In the genomic region with DNA sequence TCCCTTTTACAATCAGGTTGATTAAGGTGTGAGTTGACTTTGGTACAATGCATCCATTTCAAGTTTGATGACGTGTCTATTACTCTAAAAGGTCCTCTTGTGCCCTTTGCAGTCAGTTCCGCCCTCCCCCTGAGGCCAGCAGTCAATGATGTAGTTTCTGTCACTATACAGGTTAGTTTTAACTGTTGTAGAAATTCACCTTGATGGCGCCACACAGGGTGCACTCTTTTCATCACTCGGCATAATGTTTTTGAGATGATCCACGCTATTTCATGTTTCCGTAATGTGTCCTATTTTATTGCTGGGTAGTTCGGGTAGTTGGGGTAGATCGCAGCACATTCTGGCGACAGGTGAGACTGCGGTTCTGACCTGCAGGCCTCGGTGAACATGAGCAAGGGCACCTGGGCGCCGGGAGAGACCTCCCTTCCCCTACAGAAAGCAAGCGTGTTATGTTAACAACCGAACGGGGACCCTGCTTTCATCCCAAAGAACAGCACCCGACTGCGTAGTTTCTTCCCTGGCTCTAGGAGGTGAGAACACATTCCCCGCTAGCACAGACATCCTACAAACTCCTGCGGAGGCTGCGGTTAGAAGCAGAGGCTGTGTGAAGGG, we compare ENCODE assay signal across 8 cellular contexts.
DNase-seq lines count a peak whose midpoint lies in the region; ATAC-seq and TF ChIP-seq lines count a peak whose summit lies in the region.
"Not testable (repeated sequence)": the region's sequence is repeated elsewhere in the genome, so short reads cannot be mapped to it uniquely, and the experiment has no call there.

No MANE protein-coding gene starts in this region.

- not testable (repeated sequence) for H3K36me3 ChIP-seq in mucosa of stomach (ENCODE audit: control insufficient read depth, insufficient read depth, low read length)

- peak overlapping the region; percentile 89 for H3K4me3 Mint-ChIP-seq in CD4-positive, alpha-beta T cell
- H3K4me3 Mint-ChIP-seq in activated naive CD8-positive, alpha-beta T cell treated with anti-CD3 and anti-CD28 coated beads for 36 hours: peak overlapping the region; percentile 27
- peak overlapping the region; percentile 65 to 72 for H3K4me3 Mint-ChIP-seq in stimulated activated naive B cell treated with anti-CD40 and anti-IgM and Interleukin-4, amounts not matched to agents 10 μg/mL and 1 μg/mL and 100 μg/mL, for 72 hours

- TF ChIP-seq CTCF in CD4-positive, alpha-beta T cell (IDR thresholded peaks at IDR 0.05); RWPE1 (conservative IDR thresholded peaks at IDR 0.05; ENCODE audit: low read depth): not testable (repeated sequence)

- H3K4me1 ChIP-seq in mucosa of stomach (ENCODE audit: control insufficient read depth, insufficient read depth, low read length): not testable (repeated sequence)

- H3K4me1 Mint-ChIP-seq in CD4-positive, alpha-beta T cell (ENCODE audit: low read depth); activated naive CD8-positive, alpha-beta T cell treated with anti-CD3 and anti-CD28 coated beads for 36 hours; stimulated activated naive B cell treated with anti-CD40 and anti-IgM and Interleukin-4, amounts not matched to agents 10 μg/mL and 1 μg/mL and 100 μg/mL, for 72 hours: not testable (repeated sequence)

- peak; percentile 10 for ATAC-seq in CD4-positive, alpha-beta T cell (ENCODE audit: poor library complexity)
- ATAC-seq in GM21526 (IDR thresholded peaks at IDR 0.05; ENCODE audit: low FRiP score, unreplicated experiment): peak; percentile 18
- peak; percentile 13 for ATAC-seq in HG03108 (IDR thresholded peaks at IDR 0.05; ENCODE audit: unreplicated experiment)
- ATAC-seq in esophagus mucosa: peak; percentile 20
- ATAC-seq in stimulated activated naive B cell treated with anti-CD40 and anti-IgM and Interleukin-4, amounts not matched to agents 10 μg/mL and 1 μg/mL and 100 μg/mL, for 72 hours (replicated peaks): peak; percentile 57 to 67

- H3K9me3 ChIP-seq in CD4-positive, alpha-beta T cell (ENCODE audit: control insufficient read depth, low read length); mucosa of stomach (ENCODE audit: control insufficient read depth, low read length): not testable (repeated sequence)

- POLR2A ChIA-PET in CD4-positive, alpha-beta T cell (lab: Charles Lee); RWPE1 (lab: Yijun Ruan, JAX; ENCODE audit: low non-redundant PET): not testable (repeated sequence)

- H3K27me3 ChIP-seq in CD4-positive, alpha-beta T cell (ENCODE audit: control insufficient read depth, insufficient read depth, low read length); mucosa of stomach (ENCODE audit: control insufficient read depth, insufficient read depth, low read length): not testable (repeated sequence)

- not testable (repeated sequence) for H3K27ac ChIP-seq in CD4-positive, alpha-beta T cell (ENCODE audit: low read depth, low read length)
- peak overlapping the region; percentile 39 for H3K27ac ChIP-seq in RWPE1

- CTCF ChIA-PET in CD4-positive, alpha-beta T cell (lab: Charles Lee); RWPE1 (lab: Yijun Ruan, JAX): not testable (repeated sequence)

- not testable (repeated sequence) for H3K36me3 Mint-ChIP-seq in CD4-positive, alpha-beta T cell (ENCODE audit: low read depth); activated naive CD8-positive, alpha-beta T cell treated with anti-CD3 and anti-CD28 coated beads for 36 hours; stimulated activated naive B cell treated with anti-CD40 and anti-IgM and Interleukin-4, amounts not matched to agents 10 μg/mL and 1 μg/mL and 100 μg/mL, for 72 hours

- H3K27ac Mint-ChIP-seq in CD4-positive, alpha-beta T cell: peak overlapping the region; percentile 97
- peak overlapping the region; percentile 91 for H3K27ac Mint-ChIP-seq in activated naive CD8-positive, alpha-beta T cell treated with anti-CD3 and anti-CD28 coated beads for 36 hours
- H3K27ac Mint-ChIP-seq in stimulated activated naive B cell treated with anti-CD40 and anti-IgM and Interleukin-4, amounts not matched to agents 10 μg/mL and 1 μg/mL and 100 μg/mL, for 72 hours: peak overlapping the region; percentile 98

- H3K9me3 Mint-ChIP-seq in CD4-positive, alpha-beta T cell; activated naive CD8-positive, alpha-beta T cell treated with anti-CD3 and anti-CD28 coated beads for 36 hours; stimulated activated naive B cell treated with anti-CD40 and anti-IgM and Interleukin-4, amounts not matched to agents 10 μg/mL and 1 μg/mL and 100 μg/mL, for 72 hours: not testable (repeated sequence)

- not testable (repeated sequence) for H3K4me3 ChIP-seq in mucosa of stomach (ENCODE audit: low read length)

- H3K9ac ChIP-seq in mucosa of stomach (ENCODE audit: low read length): peak overlapping the region; percentile 53

- H3K27me3 Mint-ChIP-seq in CD4-positive, alpha-beta T cell; activated naive CD8-positive, alpha-beta T cell treated with anti-CD3 and anti-CD28 coated beads for 36 hours; stimulated activated naive B cell treated with anti-CD40 and anti-IgM and Interleukin-4, amounts not matched to agents 10 μg/mL and 1 μg/mL and 100 μg/mL, for 72 hours: not testable (repeated sequence)

- DNase-seq in CD4-positive, alpha-beta T cell; RWPE1 (ENCODE audit: low spot score); activated naive CD8-positive, alpha-beta T cell treated with anti-CD3 and anti-CD28 coated beads for 36 hours: not testable (repeated sequence)
- peak; percentile 54 for DNase-seq in stimulated activated naive B cell treated with anti-CD40 and anti-IgM and Interleukin-4, amounts not matched to agents 10 μg/mL and 1 μg/mL and 100 μg/mL, for 72 hours

- intact Hi-C loops in CD4-positive, alpha-beta T cell (cut with DNase I, micrococcal nuclease): not testable (repeated sequence)

Comparison
In these comparisons a context has a peak if more than half of its experiments do, and no peak if none do; other contexts are left out.
1. ATAC-seq: peak in every context shown above with its lines; median percentile 62 in stimulated activated naive B cell treated with anti-CD40 and anti-IgM and Interleukin-4, amounts not matched to agents 10 μg/mL and 1 μg/mL and 100 μg/mL, for 72 hours; 20 in esophagus mucosa; 18 in GM21526; 13 in HG03108; 10 in CD4-positive, alpha-beta T cell.
2. H3K4me3 Mint-ChIP-seq: peak in every context shown above with its lines; median percentile 89 in CD4-positive, alpha-beta T cell; 68 in stimulated activated naive B cell treated with anti-CD40 and anti-IgM and Interleukin-4, amounts not matched to agents 10 μg/mL and 1 μg/mL and 100 μg/mL, for 72 hours; 27 in activated naive CD8-positive, alpha-beta T cell treated with anti-CD3 and anti-CD28 coated beads for 36 hours.